ENCODE assay signal across 8 cellular contexts in the genomic region with DNA sequence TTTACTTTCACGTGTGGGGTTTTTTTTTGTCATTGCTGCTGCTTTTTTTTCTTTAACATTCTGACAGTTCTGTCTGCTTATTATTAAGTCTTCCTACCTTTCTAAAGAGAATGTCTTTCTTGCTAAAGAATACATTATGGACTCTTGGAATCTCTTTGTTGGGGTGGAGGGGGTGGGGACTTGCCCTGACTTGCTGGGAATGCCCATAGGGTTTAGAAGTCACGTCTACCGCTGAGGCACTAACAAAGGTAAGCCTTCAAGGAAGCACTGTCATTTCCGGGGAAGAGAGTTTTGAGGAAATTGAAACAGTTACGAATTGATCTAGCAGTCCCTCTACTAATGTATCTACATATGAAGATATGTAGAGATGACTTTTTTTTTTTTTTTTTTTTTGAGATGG. TPM values are rescaled to one million over a fixed set of nuclear protein-coding genes. Genes with fewer than 3 reads are reported as not detected.
DNase-seq lines count a peak whose midpoint lies in the region; ATAC-seq, FAIRE-seq and TF ChIP-seq lines count a peak whose summit lies in the region.

No MANE protein-coding gene starts in this region.

- peaks cover 8 to 10% of the 10 kb centered on the region in 2 donors for H3K36me3 Mint-ChIP-seq in naive B cell

- H3K4ac ChIP-seq in IMR-90 (ENCODE audit: low read depth, low read length) = no peak overlapping the region

- H3K79me1 ChIP-seq in IMR-90 (ENCODE audit: low read depth in 1 of 2, low read length in 2 of 2) = peaks cover 36 to 79% of the 10 kb centered on the region in 2 experiments

- no peak for FAIRE-seq in K562 (lab: Jason Lieb, UNC)
- FAIRE-seq in pancreas (lab: Jason Lieb, UNC) = no peak

- POLR2A ChIA-PET in A673 (lab: Charles Lee; ENCODE audit: low non-redundant PET) (no interaction called here), IMR-90 (lab: Charles Lee; ENCODE audit: unreplicated experiment) (no interaction called here), K562 (lab: Yijun Ruan, JAX) (no interaction called here)

- no peak overlapping the region for H2AFZ ChIP-seq in IMR-90 (replicated peaks; ENCODE audit: low read length, poor library complexity)
- H2AFZ ChIP-seq in K562 (ENCODE audit: low read depth, low read length) = no peak overlapping the region

- H3K27me3 ChIP-seq in A673 (replicated peaks; ENCODE audit: insufficient read depth, low read depth, low read length, poor library complexity) (no peaks in the 10 kb centered on the region), IMR-90 (ENCODE audit: control insufficient read depth, insufficient read depth, low read length) (no peaks in the 10 kb centered on the region), K562 (ENCODE audit: control insufficient read depth in 2 of 2, insufficient read depth in 2 of 2, low read length in 2 of 2) (no peaks in the 10 kb centered on the region), right lobe of liver (no peaks in the 10 kb centered on the region), tibial artery (no peaks in the 10 kb centered on the region), pancreas (no peaks in the 10 kb centered on the region)

- peak overlapping the region in 5 of 6 donors; percentile 5 to 87 (median 26) for H3K27ac Mint-ChIP-seq in naive B cell

- H3K4me3 ChIP-seq in A673 (ENCODE audit: low read depth, low read length, poor library complexity, severe bottlenecking) = peak overlapping the region; percentile 26
- H3K4me3 ChIP-seq in IMR-90 (ENCODE audit: insufficient read depth, low read depth, low read length) = no peak overlapping the region
- H3K4me3 ChIP-seq in K562 = no peak overlapping the region
- no peak overlapping the region for H3K4me3 ChIP-seq in right lobe of liver
- H3K4me3 ChIP-seq in tibial artery = no peak overlapping the region
- H3K4me3 ChIP-seq in pancreas = no peak overlapping the region

- no TSS peak for BruUV-seq in A673 (replicated peaks; lab: Mats Ljungman, UMichigan)
- BruUV-seq in IMR-90 (replicated peaks; lab: Mats Ljungman, UMichigan) = no TSS peak
- no TSS peak for BruUV-seq in K562 (replicated peaks; lab: Mats Ljungman, UMichigan)

- no peaks in the 10 kb centered on the region for H3K9me3 ChIP-seq in A673 (ENCODE audit: low read depth, low read length, poor library complexity, severe bottlenecking)
- H3K9me3 ChIP-seq in IMR-90 (ENCODE audit: control insufficient read depth, insufficient read depth, low read length) = no peaks in the 10 kb centered on the region
- no peaks in the 10 kb centered on the region for H3K9me3 ChIP-seq in K562 (replicated peaks; ENCODE audit: control insufficient read depth, insufficient read depth, low read depth, low read length)
- H3K9me3 ChIP-seq in right lobe of liver = no peaks in the 10 kb centered on the region
- no peaks in the 10 kb centered on the region for H3K9me3 ChIP-seq in tibial artery
- H3K9me3 ChIP-seq in pancreas = no peaks in the 10 kb centered on the region

- no peak for TF ChIP-seq CTCF in A673 (conservative IDR thresholded peaks at IDR 0.05; ENCODE audit: low read depth, low read length)
- TF ChIP-seq CTCF in IMR-90 (conservative IDR thresholded peaks at IDR 0.05; ENCODE audit: low read depth, low read length) = no peak
- no peak for TF ChIP-seq CTCF in K562 (IDR thresholded peaks at IDR 0.05 in 2 of 3, conservative IDR thresholded peaks at IDR 0.05 in 1 of 3; ENCODE audit: insufficient read depth in 2 of 3, low read depth in 1 of 3, low read length in 3 of 3)
- TF ChIP-seq CTCF in right lobe of liver (IDR thresholded peaks at IDR 0.05) = no peak
- TF ChIP-seq CTCF in tibial artery (IDR thresholded peaks at IDR 0.05) = no peak
- no peak for TF ChIP-seq CTCF in pancreas (IDR thresholded peaks at IDR 0.05)

- H3K56ac ChIP-seq in IMR-90 (ENCODE audit: extremely low read depth, insufficient read depth, low read length) = no peak overlapping the region

- H3K18ac ChIP-seq in IMR-90 (ENCODE audit: low read depth, low read length) = no peak overlapping the region

- H2AK9ac ChIP-seq in IMR-90 (replicated peaks; ENCODE audit: low read depth, low read length, poor library complexity) = peak overlapping the region; percentile 70

- no peak for ATAC-seq in IMR-90 (ENCODE audit: low read depth)
- no peak for ATAC-seq in K562
- no peak for ATAC-seq in naive B cell (ENCODE audit: low read depth in 2 of 2)
- no peak for ATAC-seq in right lobe of liver
- no peak for ATAC-seq in pancreas

- DNase-seq in A673 (ENCODE audit: low spot score) (peak; percentile 91), IMR-90 (no peak), K562 (ENCODE audit: extremely low read depth in 1 of 4, low spot score in 3 of 4) (no peak), naive B cell (no peak), head of caudate nucleus (no peak), right lobe of liver (no peak), tibial artery (no peak), pancreas (no peak)

- peaks cover 82% of the 10 kb centered on the region for H3K4me1 ChIP-seq in A673 (ENCODE audit: insufficient read depth, low read length, poor library complexity, severe bottlenecking)
- H3K4me1 ChIP-seq in IMR-90 (ENCODE audit: control insufficient read depth, insufficient read depth, low read length) = peaks cover 23% of the 10 kb centered on the region
- no peaks in the 10 kb centered on the region; a peak in 1 of 5 replicates for H3K4me1 ChIP-seq in K562 (replicated peaks in 1 of 2; ENCODE audit: control insufficient read depth in 2 of 2, insufficient read depth in 2 of 2, low read length in 2 of 2)
- H3K4me1 ChIP-seq in right lobe of liver = peaks cover 0 to 11% (median 1%) of the 10 kb centered on the region in 4 donors
- peaks cover 0 to 66% (median 28%) of the 10 kb centered on the region in 4 donors for H3K4me1 ChIP-seq in tibial artery
- peaks cover 0 to 3% (median 0%) of the 10 kb centered on the region in 3 donors for H3K4me1 ChIP-seq in pancreas

- in situ Hi-C loops in IMR-90 (cut with MboI; ENCODE audit: low sequenced_read_pairs) (no loop called here), K562 (cut with MboI) (no loop called here)

- no peak for TF ChIP-seq POLR2A in IMR-90 (IDR thresholded peaks at IDR 0.05; ENCODE audit: low read depth, low read length)
- TF ChIP-seq POLR2A in K562 (conservative IDR thresholded peaks at IDR 0.05) = no peak
- TF ChIP-seq POLR2A in right lobe of liver (IDR thresholded peaks at IDR 0.05) = no peak

- H3K36me3 ChIP-seq in A673 (ENCODE audit: insufficient read depth, low read length, poor library complexity, severe bottlenecking) (peaks cover 51% of the 10 kb centered on the region), IMR-90 (ENCODE audit: control insufficient read depth, insufficient read depth, low read length) (peaks cover 16% of the 10 kb centered on the region), K562 (ENCODE audit: control insufficient read depth, insufficient read depth, low read length) (no peaks in the 10 kb centered on the region), right lobe of liver (peaks cover 0 to 9% (median under 1%) of the 10 kb centered on the region in 4 donors), tibial artery (peaks cover 16 to 30% (median 23%) of the 10 kb centered on the region in 3 donors), pancreas (no peaks in the 10 kb centered on the region)

- peak overlapping the region; percentile 36 to 68 (median 57) for H3K4me3 Mint-ChIP-seq in naive B cell

- H2BK5ac ChIP-seq in IMR-90 (ENCODE audit: low read depth, low read length, poor library complexity, severe bottlenecking) = no peak overlapping the region

- H3K4me1 Mint-ChIP-seq in naive B cell = peaks cover 43 to 55% (median 43%) of the 10 kb centered on the region in 3 donors

- no peak overlapping the region for H4K91ac ChIP-seq in IMR-90 (ENCODE audit: insufficient read depth, low read depth, low read length)

- no peak for TF ChIP-seq RAD21 in IMR-90 (IDR thresholded peaks at IDR 0.05; ENCODE audit: low read length)
- no peak for TF ChIP-seq RAD21 in K562 (CRISPR knock-in tag; conservative IDR thresholded peaks at IDR 0.05 in 1 of 2, IDR thresholded peaks at IDR 0.05 in 1 of 2)

- H4K20me1 ChIP-seq in IMR-90 (ENCODE audit: insufficient read depth, low read length) (peaks cover 77% of the 10 kb centered on the region), K562 (replicated peaks; ENCODE audit: control insufficient read depth, insufficient read depth, low read length) (no peaks in the 10 kb centered on the region)

- peak overlapping the region; percentile 94 for H3K27ac ChIP-seq in A673 (ENCODE audit: low read depth, low read length, poor library complexity, severe bottlenecking)
- no peak overlapping the region for H3K27ac ChIP-seq in IMR-90 (ENCODE audit: insufficient read depth, low read length)
- H3K27ac ChIP-seq in K562 (ENCODE audit: extremely low read depth, low read depth, low read length) = peak overlapping the region; percentile 55; the same call in 1 of the 3 replicates
- H3K27ac ChIP-seq in right lobe of liver = no peak overlapping the region
- peak overlapping the region in 1 of 2 donors; percentile 4 for H3K27ac ChIP-seq in tibial artery
- H3K27ac ChIP-seq in pancreas = peak overlapping the region in 2 of 4 donors; percentile 28

- H2BK20ac ChIP-seq in IMR-90 (ENCODE audit: low read depth, low read length) = no peak overlapping the region

- H3K9me1 ChIP-seq in IMR-90 (ENCODE audit: insufficient read depth, low read length) = peaks cover 40% of the 10 kb centered on the region
- no peaks in the 10 kb centered on the region for H3K9me1 ChIP-seq in K562 (ENCODE audit: control insufficient read depth, insufficient read depth, low read length)

- TF ChIP-seq EP300 in K562 (IDR thresholded peaks at IDR 0.05; ENCODE audit: low read length) = no peak

- H3K9ac ChIP-seq in IMR-90 (ENCODE audit: low read depth, low read length) (no peak overlapping the region), K562 (ENCODE audit: insufficient read depth in 1 of 2, low read depth in 2 of 2, low read length in 2 of 2) (0 out of 4 replicates have a peak overlapping the region, but pooled peaks of 1 of the 2 experiments have one; percentile 30)

- no peak overlapping the region for H2BK120ac ChIP-seq in IMR-90 (ENCODE audit: low read depth, low read length)

- H3K23ac ChIP-seq in IMR-90 (ENCODE audit: low read depth, low read length) = no peak overlapping the region

- H3K79me2 ChIP-seq in K562 (ENCODE audit: control insufficient read depth, insufficient read depth, low read length) = no peaks in the 10 kb centered on the region

- H3K14ac ChIP-seq in IMR-90 (replicated peaks; ENCODE audit: low read depth, low read length) = 0 out of 2 replicates have a peak overlapping the region, but pooled peaks have one; percentile 40

- H3K9me3 Mint-ChIP-seq in naive B cell = no peaks in the 10 kb centered on the region

- dilution Hi-C loops in IMR-90 (cut with HindIII; ENCODE audit: low sequenced_read_pairs, unreplicated experiment) = no loop called here

- no peaks in the 10 kb centered on the region for H3K27me3 Mint-ChIP-seq in naive B cell

- no CpG with 5 or more reads among the region's 5 CpGs for whole genome bisulfite sequencing in IMR-90 (ENCODE audit: extremely low coverage in 2 of 2, insufficient read length in 1 of 2), 2 experiments
- 19% methylated on average over 5 of the region's 5 CpGs for WGBS in K562 (ENCODE audit: insufficient coverage, low coverage, missing lambda C conversion rate)
- 39% methylated on average over 5 of the region's 5 CpGs for WGBS in right lobe of liver (ENCODE audit: insufficient coverage, low coverage, low lambda C conversion rate, missing lambda C conversion rate)
- whole genome bisulfite sequencing in pancreas, 2 donors = 71 to 77% methylated on average over 5 of the region's 5 CpGs

- no peak overlapping the region for H2BK15ac ChIP-seq in IMR-90 (ENCODE audit: low read depth, low read length)

- peak overlapping the region; percentile 67 for H3K4me2 ChIP-seq in IMR-90 (ENCODE audit: low read depth, low read length)
- H3K4me2 ChIP-seq in K562 (ENCODE audit: insufficient read depth, low read length) = 0 out of 2 replicates have a peak overlapping the region, but pooled peaks have one; percentile 32

- no peak overlapping the region for H2AK5ac ChIP-seq in IMR-90 (ENCODE audit: low read depth, low read length)

- intact Hi-C loops in A673 (cut with micrococcal nuclease; ENCODE audit: unreplicated experiment) (no loop called here), IMR-90 (cut with micrococcal nuclease) (no loop called here), K562 (cut with micrococcal nuclease) (no loop called here), head of caudate nucleus (cut with DNase I) (no loop called here), right lobe of liver (cut with DNase I) (no loop called here), tibial artery (cut with DNase I; ENCODE audit: low total_unique reads) (no loop called here), pancreas (cut with DNase I) (no loop called here)

- H4K5ac ChIP-seq in IMR-90 (ENCODE audit: low read depth, low read length) = no peak overlapping the region

- CTCF ChIA-PET in A673 (lab: Charles Lee) (no interaction called here), IMR-90 (lab: Yijun Ruan, JAX) (no interaction called here), K562 (lab: Yijun Ruan, JAX; ENCODE audit: low intra/inter-chr PET ratio) (no interaction called here)

- H4K8ac ChIP-seq in IMR-90 (ENCODE audit: low read depth in 2 of 2, low read length in 2 of 2) = 0 out of 4 replicates have a peak overlapping the region, but pooled peaks of 1 of the 2 experiments have one; percentile 24

RNA-seq across cellular contexts. Expression of gene CD99, which starts 19.4 kb away (rescaled TPM):
- total RNA-seq in A673 (2021) = 1,443 and 1,572 TPM in 2 replicates
- 102 and 107 TPM in 2 replicates for total RNA-seq in IMR-90 (2012; rRNA removed)
- polyA plus RNA-seq in IMR-90 (2012; rRNA removed) = 369 and 477 TPM in 2 replicates
- 472 and 612 TPM in 2 replicates for polyA plus RNA-seq in IMR-90 (2012; cell fraction: cytosol; rRNA removed)
- polyA plus RNA-seq in IMR-90 (2012; cell fraction: nucleus; rRNA removed; ENCODE audit: low replicate concordance) = 114 and 169 TPM in 2 replicates
- 25.2 and 28.2 TPM in 2 replicates for total RNA-seq in K562 (2011; cell fraction: chromatin; rRNA removed; ENCODE audit: low replicate concordance)
- total RNA-seq in K562 (2011; cell fraction: nucleolus; rRNA removed) = 23.9 and 33.5 TPM in 2 replicates
- 36.3 and 51.0 TPM in 2 replicates for total RNA-seq in K562 (2011; cell fraction: nucleoplasm; rRNA removed)
- total RNA-seq in K562 (2014; rRNA removed) = 46.4 and 55.3 TPM in 2 replicates
- 23.6 and 23.9 TPM in 2 replicates for total RNA-seq in K562 (2014; rRNA removed; fragmentation: Illumina TruSeq; extraction: Trizol)
- 33.3 and 34.5 TPM in 2 replicates for total RNA-seq in K562 (2015; rRNA removed; fragmentation: Illumina TruSeq; extraction: Trizol)
- 41.2 and 42.3 TPM in 2 replicates for total RNA-seq in K562 (2021)
- 10.8 and 21.3 TPM in 2 replicates for polyA plus RNA-seq in K562 (2011; rRNA removed)
- polyA plus RNA-seq in K562 (2011; cell fraction: cytosol; rRNA removed) = 29.0 and 37.1 TPM in 2 replicates
- polyA plus RNA-seq in K562 (2011; cell fraction: nucleus; rRNA removed) = 16.6 and 29.9 TPM in 2 replicates
- 55.5 and 80.3 TPM in 2 replicates for polyA plus RNA-seq in K562 (2012)
- 40.2 and 41.6 TPM in 2 replicates for polyA plus RNA-seq in K562 (2014; fragmentation: Illumina TruSeq; extraction: Trizol)
- 1 to 10 TPM; 5.0 to 5.6 TPM for polyA plus RNA-seq in K562 (2014; fragmentation: Nextera tagmentation; extraction: Ambion mirVana)
- polyA plus RNA-seq in K562 (2014; rRNA removed) = 38.4 and 41.5 TPM in 2 replicates
- 8.0 and 17.6 TPM in 2 replicates for polyA minus RNA-seq in K562 (2011; rRNA and poly(A)+ RNA removed)
- 19.2 and 24.3 TPM in 2 replicates for polyA minus RNA-seq in K562 (2011; cell fraction: cytosol; rRNA and poly(A)+ RNA removed)
- 3.6 and 8.8 TPM in 2 replicates for polyA minus RNA-seq in K562 (2011; cell fraction: nucleus; rRNA and poly(A)+ RNA removed)
- 100 to 1,000 TPM in 4 of 6 donors, 10 to 100 TPM in 2; 85.3 to 132 (median 119) TPM for polyA plus RNA-seq in naive B cell (ENCODE audit: low read depth in 6 of 6)
- total RNA-seq in right lobe of liver = 100 to 1,000 TPM in 5 of 6 experiments, 10 to 100 TPM in 1; 88.5 to 139 (median 119) TPM
- 100 to 1,000 TPM in 4 of 6 donors, 10 to 100 TPM in 2; 64.5 to 157 (median 126) TPM for total RNA-seq in pancreas
- polyA plus RNA-seq in pancreas = 100 to 1,000 TPM; 207 to 432 TPM

RNA-seq across cellular contexts. Expression of gene XG, which starts 41.3 kb away (rescaled TPM):
- total RNA-seq in A673 (2021) = 7.5 and 7.7 TPM in 2 replicates
- under 0.01 TPM in 1 of 2 replicates, not detected in the other for total RNA-seq in IMR-90 (2012; rRNA removed)
- polyA plus RNA-seq in IMR-90 (2012; rRNA removed) = not detected in 2 replicates
- 0.01 and 0.13 TPM in 2 replicates for polyA plus RNA-seq in IMR-90 (2012; cell fraction: cytosol; rRNA removed)
- polyA plus RNA-seq in IMR-90 (2012; cell fraction: nucleus; rRNA removed; ENCODE audit: low replicate concordance) = 0.02 TPM in 1 of 2 replicates, not detected in the other
- not detected in 2 replicates for total RNA-seq in K562 (2011; cell fraction: chromatin; rRNA removed; ENCODE audit: low replicate concordance)
- total RNA-seq in K562 (2011; cell fraction: nucleolus; rRNA removed) = not detected in 2 replicates
- total RNA-seq in K562 (2011; cell fraction: nucleoplasm; rRNA removed) = not detected in 2 replicates
- 0.08 TPM in 1 of 2 replicates, not detected in the other for total RNA-seq in K562 (2014; rRNA removed)
- not detected in 2 replicates for total RNA-seq in K562 (2014; rRNA removed; fragmentation: Illumina TruSeq; extraction: Trizol)
- total RNA-seq in K562 (2015; rRNA removed; fragmentation: Illumina TruSeq; extraction: Trizol) = not detected in 2 replicates
- total RNA-seq in K562 (2021) = not detected in 2 replicates
- polyA plus RNA-seq in K562 (2011; rRNA removed) = not detected in 2 replicates
- polyA plus RNA-seq in K562 (2011; cell fraction: cytosol; rRNA removed) = not detected in 2 replicates
- polyA plus RNA-seq in K562 (2011; cell fraction: nucleus; rRNA removed) = not detected in 2 replicates
- polyA plus RNA-seq in K562 (2012) = 0.16 and 0.28 TPM in 2 replicates
- 0.12 TPM in 1 of 2 replicates, not detected in the other for polyA plus RNA-seq in K562 (2014; fragmentation: Illumina TruSeq; extraction: Trizol)
- polyA plus RNA-seq in K562 (2014; fragmentation: Nextera tagmentation; extraction: Ambion mirVana) = under 1 TPM in 1 of 2 experiments, not detected in 1; 0.03 TPM
- not detected in 2 replicates for polyA plus RNA-seq in K562 (2014; rRNA removed)
- 0.09 TPM in 1 of 2 replicates, not detected in the other for polyA minus RNA-seq in K562 (2011; rRNA and poly(A)+ RNA removed)
- polyA minus RNA-seq in K562 (2011; cell fraction: cytosol; rRNA and poly(A)+ RNA removed) = not detected in 2 replicates
- polyA minus RNA-seq in K562 (2011; cell fraction: nucleus; rRNA and poly(A)+ RNA removed) = not detected in 2 replicates
- polyA plus RNA-seq in naive B cell (ENCODE audit: low read depth in 6 of 6) = 1 to 10 TPM in 1 of 6 donors, under 1 TPM in 3, not detected in 2; 0.58 to 2.8 (median 0.66) TPM
- total RNA-seq in right lobe of liver = under 1 TPM in 1 of 6 experiments, not detected in 5; 0.31 TPM
- total RNA-seq in pancreas = under 1 TPM in 2 of 6 donors, not detected in 4; 0.12 to 0.32 TPM
- polyA plus RNA-seq in pancreas = under 1 TPM; 0.11 to 0.38 TPM

Comparison
In these comparisons a context has a peak if more than half of its experiments do, and no peak if none do; other contexts are left out.
1. H3K27ac ChIP-seq: peak in A673 (single experiment) and K562 (single experiment); none in IMR-90 (single experiment) and right lobe of liver (0 of 3).